Comparison of ENCODE assay signal across 14 cellular contexts in genomic region chr6:148816117-148816516, GRCh38.
DNase-seq lines count a peak whose midpoint lies in the region; ATAC-seq and TF ChIP-seq lines count a peak whose summit lies in the region.
"Had no signal": no experiment of that assay in that cellular context is flagged by ENCODE, and none has a peak within 500 bp of the region (broad histone marks: within the 10 kb centered on the region; RNA-seq: fewer than 3 reads in every experiment).

No MANE protein-coding gene starts in this region.

- ATAC-seq in GM23338 (no peak), HG03159 (IDR thresholded peaks at IDR 0.05; ENCODE audit: unreplicated experiment) (no peak)
- peak; percentile 31 for ATAC-seq in activated T-helper 17 cell treated with anti-CD3 and anti-CD28 coated beads, Interleukin-2, amount 50 U/mL, for 72 hours (replicated peaks)
- ATAC-seq: K562 had no signal

- H3K9me3 ChIP-seq in neural progenitor cell (ENCODE audit: low read depth), result no peaks in the 10 kb centered on the region

- H3K9ac ChIP-seq in neural progenitor cell, result no peak overlapping the region
- H3K9ac ChIP-seq: BLaER1 treated with 17β-estradiol and CSF1 and Interleukin-3, amounts not matched to agents 10 nM and 100 nM had no signal

- H3K79me2 ChIP-seq in GM23338 (replicated peaks; ENCODE audit: insufficient read depth), result peaks cover 84% of the 10 kb centered on the region
- peaks cover 96% of the 10 kb centered on the region for H3K79me2 ChIP-seq in neural progenitor cell (ENCODE audit: low read depth)

- H3F3A ChIP-seq in GM23338 (replicated peaks; ENCODE audit: low read depth) (no peaks in the 10 kb centered on the region; the same call in 1 of the 2 replicates), neural progenitor cell (ENCODE audit: low read depth) (peaks cover 37% of the 10 kb centered on the region)

- H2AFZ ChIP-seq in GM23338 (no peak overlapping the region), neural progenitor cell (replicated peaks) (no peak overlapping the region)

- H3K27me3 Mint-ChIP-seq in GM23338 (ENCODE audit: insufficient read depth, low read depth, poor library complexity) (peaks cover 8% of the 10 kb centered on the region), neural progenitor cell (ENCODE audit: insufficient read depth, low read depth) (peaks cover 2% of the 10 kb centered on the region)
- H3K27me3 Mint-ChIP-seq in activated T-helper 17 cell treated with anti-CD3 and anti-CD28 coated beads, Interleukin-2, amount 50 U/mL, for 72 hours, result no peaks in the 10 kb centered on the region
- H3K27me3 Mint-ChIP-seq: CD4-positive, alpha-beta memory T cell had no signal

- H3K4me1 ChIP-seq in GM23338 (ENCODE audit: insufficient read depth) (peaks cover 42% of the 10 kb centered on the region), neural progenitor cell (peaks cover 49% of the 10 kb centered on the region)

- H3K27me3 ChIP-seq in GM23338 (ENCODE audit: insufficient read depth) (no peaks in the 10 kb centered on the region), neural progenitor cell (no peaks in the 10 kb centered on the region)
- H3K27me3 ChIP-seq: BLaER1 treated with 17β-estradiol and CSF1 and Interleukin-3, amounts not matched to agents 10 nM and 100 nM had no signal

- H3K4me1 Mint-ChIP-seq in GM23338 (peaks cover 52% of the 10 kb centered on the region), neural progenitor cell (peaks cover 50% of the 10 kb centered on the region)
- peaks cover 8% of the 10 kb centered on the region for H3K4me1 Mint-ChIP-seq in activated T-helper 17 cell treated with anti-CD3 and anti-CD28 coated beads, Interleukin-2, amount 50 U/mL, for 72 hours

- in situ Hi-C loops in KBM-7 (cut with MboI; ENCODE audit: low pct_unique_long_range_greater_than_20kb, low sequenced_read_pairs), result no loop called here

- DNase-seq in CD1c-positive myeloid dendritic cell (ENCODE audit: extremely low spot score) (peak; percentile 11), GM23338 (ENCODE audit: low spot score) (no peak), neural progenitor cell (ENCODE audit: low spot score) (no peak), activated gamma-delta T cell treated with Interleukin-2 at 50 U/mL for 16 hours (no peak), KBM-7 (no peak)
- DNase-seq: ACHN; CD4-positive, alpha-beta memory T cell; DMS79; H7 had no signal

- peaks cover 31% of the 10 kb centered on the region for H3K9me3 Mint-ChIP-seq in GM23338
- no peaks in the 10 kb centered on the region for H3K9me3 Mint-ChIP-seq in activated T-helper 17 cell treated with anti-CD3 and anti-CD28 coated beads, Interleukin-2, amount 50 U/mL, for 72 hours
- peaks cover 23% of the 10 kb centered on the region for H3K9me3 Mint-ChIP-seq in neural progenitor cell

- H3K36me3 ChIP-seq in GM23338 (ENCODE audit: insufficient read depth), result peaks cover 4% of the 10 kb centered on the region; the same call in 1 of the 2 replicates
- H3K36me3 ChIP-seq in neural progenitor cell, result no peaks in the 10 kb centered on the region

- no peaks in the 10 kb centered on the region; the same call in 1 of the 2 replicates for H4K20me1 ChIP-seq in GM23338 (replicated peaks; ENCODE audit: insufficient read depth)
- H4K20me1 ChIP-seq in neural progenitor cell (ENCODE audit: low read depth), result peaks cover 15% of the 10 kb centered on the region

- H3K9me2 ChIP-seq in GM23338 (ENCODE audit: insufficient read depth), result no peaks in the 10 kb centered on the region

- H3K4me3 ChIP-seq in GM23338, result no peak overlapping the region
- no peak overlapping the region for H3K4me3 ChIP-seq in neural progenitor cell
- H3K4me3 ChIP-seq: BLaER1 treated with 17β-estradiol and CSF1 and Interleukin-3, amounts not matched to agents 10 nM and 100 nM; K562 had no signal

- TF ChIP-seq CTCF in GM23338 (conservative IDR thresholded peaks at IDR 0.05; ENCODE audit: low read depth in 2 of 2) (no peak), neural progenitor cell (IDR thresholded peaks at IDR 0.05) (no peak)

- H3K4me3 Mint-ChIP-seq in GM23338 (no peak overlapping the region), neural progenitor cell (no peak overlapping the region)
- no peak overlapping the region for H3K4me3 Mint-ChIP-seq in activated T-helper 17 cell treated with anti-CD3 and anti-CD28 coated beads, Interleukin-2, amount 50 U/mL, for 72 hours
- H3K4me3 Mint-ChIP-seq: CD4-positive, alpha-beta memory T cell had no signal

- peaks cover 48% of the 10 kb centered on the region for H3K36me3 Mint-ChIP-seq in GM23338 (ENCODE audit: low read depth)
- H3K36me3 Mint-ChIP-seq in activated T-helper 17 cell treated with anti-CD3 and anti-CD28 coated beads, Interleukin-2, amount 50 U/mL, for 72 hours (ENCODE audit: low read depth), result no peaks in the 10 kb centered on the region
- peaks cover 16% of the 10 kb centered on the region for H3K36me3 Mint-ChIP-seq in neural progenitor cell

- H3K27ac Mint-ChIP-seq in GM23338 (no peak overlapping the region), neural progenitor cell (peak overlapping the region; percentile 61)
- H3K27ac Mint-ChIP-seq in activated T-helper 17 cell treated with anti-CD3 and anti-CD28 coated beads, Interleukin-2, amount 50 U/mL, for 72 hours, result no peak overlapping the region
- H3K27ac Mint-ChIP-seq: CD4-positive, alpha-beta memory T cell had no signal

- no peak overlapping the region for H3K27ac ChIP-seq in GM23338 (ENCODE audit: low read depth)
- H3K27ac ChIP-seq in neural progenitor cell, result no peak overlapping the region
- H3K27ac ChIP-seq: BLaER1 treated with 17β-estradiol and CSF1 and Interleukin-3, amounts not matched to agents 10 nM and 100 nM; HL-60 had no signal

- H3K4me2 ChIP-seq in GM23338, result peak overlapping the region; percentile 25; the same call in 1 of the 2 replicates
- H3K4me2 ChIP-seq in neural progenitor cell, result peak overlapping the region; percentile 11
- H3K4me2 ChIP-seq: BLaER1 treated with 17β-estradiol and CSF1 and Interleukin-3, amounts not matched to agents 10 nM and 100 nM had no signal

TF ChIP-seq in GM23338, 12 proteins besides CTCF, POLR2A, EP300 and RAD21:
- TF ChIP-seq ZNF114 (CRISPR knock-in tag; IDR thresholded peaks at IDR 0.05), result no peak
- no peak for TF ChIP-seq ZNF462 (CRISPR knock-in tag; IDR thresholded peaks at IDR 0.05)
